In genomic region chr10:33157108-33157507, GRCh38 we compare ENCODE assay signal across 17 cellular contexts.
DNase-seq lines count a peak whose midpoint lies in the region; ATAC-seq and TF ChIP-seq lines count a peak whose summit lies in the region.
"Had no signal": no experiment of that assay in that cellular context is flagged by ENCODE, and none has a peak within 500 bp of the region (broad histone marks: within the 10 kb centered on the region; RNA-seq: fewer than 3 reads in every experiment).

No MANE protein-coding gene starts in this region.

- no peak overlapping the region for H3K4me2 ChIP-seq in fibroblast of lung (ENCODE audit: extremely low read depth, insufficient read depth, low read length)

- no peaks in the 10 kb centered on the region for H4K20me1 ChIP-seq in fibroblast of lung (ENCODE audit: control insufficient read depth, extremely low read depth, insufficient read depth, low read length)

- H3K9ac ChIP-seq in fibroblast of lung (ENCODE audit: insufficient read depth, low read length): no peak overlapping the region

- TF ChIP-seq CTCF in right atrium auricular region (IDR thresholded peaks at IDR 0.05) (no peak), fibroblast of lung (conservative IDR thresholded peaks at IDR 0.05 in 1 of 2, IDR thresholded peaks at IDR 0.05 in 1 of 2; ENCODE audit: low read depth in 1 of 2, low read length in 2 of 2) (no peak)

- H3K4me1 ChIP-seq in right atrium auricular region (peaks cover 0 to 6% of the 10 kb centered on the region in 2 donors), fibroblast of lung (ENCODE audit: control insufficient read depth, extremely low read depth, insufficient read depth, low read length) (peaks cover 5% of the 10 kb centered on the region)
- H3K4me1 ChIP-seq: vagina had no signal

- H3K36me3 ChIP-seq in right atrium auricular region (no peaks in the 10 kb centered on the region), fibroblast of lung (ENCODE audit: control insufficient read depth, insufficient read depth, low read length) (no peaks in the 10 kb centered on the region)
- H3K36me3 ChIP-seq: vagina had no signal

- intact Hi-C loops in Right ventricle myocardium superior (cut with DNase I) (no loop called here), head of caudate nucleus (cut with DNase I) (no loop called here)

- DNase-seq in right atrium auricular region (ENCODE audit: low spot score): peak; percentile 1
- no peak for DNase-seq in Right ventricle myocardium superior
- peak; percentile 70 for DNase-seq in RPMI7951 (ENCODE audit: low read depth)
- DNase-seq in fibroblast of lung (ENCODE audit: low read depth in 2 of 2): peak; percentile 68 to 69
- DNase-seq in stromal cell of bone marrow (ENCODE audit: low read depth): peak; percentile 58
- DNase-seq in NCI-H226: no peak
- no peak for DNase-seq in head of caudate nucleus
- no peak for DNase-seq in activated CD4-positive, alpha-beta T cell treated with anti-CD3 and anti-CD28 coated beads, Interleukin-2, amount 50 U/mL, for 48 hours
- DNase-seq: activated gamma-delta T cell treated with Interleukin-2 at 50 U/mL for 16 hours; DND-41; KG1; mucosa of descending colon; NCI-H2081; stimulated activated CD4-positive, alpha-beta T cell treated with anti-CD3 and anti-CD28 coated beads, Interleukin-2, amount 100 ng/mL, for 48 hours had no signal

- no peak overlapping the region for H3K4me3 ChIP-seq in right atrium auricular region
- H3K4me3 ChIP-seq in fibroblast of lung (replicated peaks in 1 of 4; ENCODE audit: control extremely low read depth in 1 of 4, insufficient read depth in 1 of 4, low read depth in 3 of 4, low read length in 4 of 4): no peak overlapping the region
- H3K4me3 ChIP-seq: mucosa of descending colon, vagina had no signal

- no peak overlapping the region for H2AFZ ChIP-seq in fibroblast of lung (ENCODE audit: low read length)

- H3K9me3 ChIP-seq in right atrium auricular region: no peaks in the 10 kb centered on the region
- no peaks in the 10 kb centered on the region for H3K9me3 ChIP-seq in fibroblast of lung (ENCODE audit: control insufficient read depth, insufficient read depth, low read depth, low read length)
- H3K9me3 ChIP-seq: mucosa of descending colon, vagina had no signal

- no peaks in the 10 kb centered on the region for H3K79me2 ChIP-seq in fibroblast of lung (ENCODE audit: control insufficient read depth, insufficient read depth, low read length)

- H3K27me3 ChIP-seq in right atrium auricular region (no peaks in the 10 kb centered on the region), fibroblast of lung (ENCODE audit: control insufficient read depth, insufficient read depth, low read length) (no peaks in the 10 kb centered on the region)
- H3K27me3 ChIP-seq: vagina had no signal

- ATAC-seq in Right ventricle myocardium superior (ENCODE audit: poor library complexity): no peak
- ATAC-seq: esophagus mucosa; mucosa of descending colon; stimulated activated memory B cell treated with anti-CD40 and anti-IgM and Interleukin-4, amounts not matched to agents 10 μg/mL and 1 μg/mL and 100 μg/mL, for 72 hours had no signal

- H3K27ac ChIP-seq in right atrium auricular region (no peak overlapping the region), fibroblast of lung (ENCODE audit: insufficient read depth, low read length) (peak overlapping the region; percentile 0)
- H3K27ac ChIP-seq: vagina had no signal

Comparison
In these comparisons a context has a peak if more than half of its experiments do, and no peak if none do; other contexts are left out.
1. DNase-seq: peak in right atrium auricular region (single experiment), RPMI7951 (single experiment), fibroblast of lung (2 of 2) and stromal cell of bone marrow (single experiment); none in Right ventricle myocardium superior (single experiment), NCI-H226 (single experiment), head of caudate nucleus (0 of 42) and activated CD4-positive, alpha-beta T cell treated with anti-CD3 and anti-CD28 coated beads, Interleukin-2, amount 50 U/mL, for 48 hours (0 of 2).